24 cellular contexts compared by ENCODE assay signal in genomic region chr16:56645838-56646237, GRCh38. TPM values are rescaled to one million over a fixed set of nuclear protein-coding genes. Genes with fewer than 3 reads are reported as not detected.
"Had no signal": no experiment of that assay in that cellular context is flagged by ENCODE, and none has a peak within 500 bp of the region (broad histone marks: within the 10 kb centered on the region; RNA-seq: fewer than 3 reads in every experiment).

No MANE protein-coding gene starts in this region.

- H3K4me3 ChIP-seq: K562, SJSA1, SK-N-MC had no signal

- DNase-seq: NCI-H1092 treated with DMSO at 0.1 percent for 48 hours, NCI-H1436, NCI-H187, NCI-H2029, NCI-H2081 treated with DMSO at 0.1 percent for 48 hours, NCI-H2171, NCI-H226, NCI-H446, NCI-H510A, NCI-H524 treated with DMSO at 0.1 percent for 48 hours, NCI-H69, NCI-H774, Right ventricle myocardium superior, RPMI8226, SIG-M5, T-helper 1 cell had no signal

- H3K9me3 ChIP-seq: SJSA1 had no signal

- H3K27ac ChIP-seq: KMS-11, SJSA1, SK-N-MC had no signal

- FAIRE-seq: K562, RCC 7860 had no signal

- H3K4me1 ChIP-seq: SJSA1 had no signal

- H3K36me3 ChIP-seq: SJSA1 had no signal

- H3K4me2 ChIP-seq: KMS-11 had no signal

- ATAC-seq: K562 had no signal

- H3K9ac ChIP-seq: KMS-11 had no signal

RNA-seq across cellular contexts. Expression of gene MT1B, which starts 5.8 kb away (rescaled TPM):
- total RNA-seq: HT-29, K562, LHCN-M2, MCF 10A, Right ventricle myocardium superior, SJSA1 had no signal
- polyA plus RNA-seq: K562 had no signal

RNA-seq across cellular contexts. Expression of gene MT1A, which starts 7.4 kb away (rescaled TPM):
- total RNA-seq: K562, MCF 10A, SJSA1 had no signal

RNA-seq across cellular contexts. Expression of gene MT1F, which starts 11.9 kb away (rescaled TPM):
- total RNA-seq: LHCN-M2, SJSA1 had no signal

RNA-seq across cellular contexts. Expression of gene MT1M, which starts 13.4 kb away (rescaled TPM):
- total RNA-seq: HT-29, K562, MCF 10A had no signal
- polyA plus RNA-seq: K562 had no signal
